In genomic region chr7:134996097-134996550, GRCh38 we compare ENCODE assay signal across 9 cellular contexts. TPM values are rescaled to one million over a fixed set of nuclear protein-coding genes. Genes with fewer than 3 reads are reported as not detected.
DNase-seq lines count a peak whose midpoint lies in the region; ATAC-seq and TF ChIP-seq lines count a peak whose summit lies in the region.
"Had no signal": no experiment of that assay in that cellular context is flagged by ENCODE, and none has a peak within 500 bp of the region (broad histone marks: within the 10 kb centered on the region; RNA-seq: fewer than 3 reads in every experiment).

No MANE protein-coding gene starts in this region.

- H4K20me1 ChIP-seq in MM.1S (ENCODE audit: insufficient read depth, low read length): no peaks in the 10 kb centered on the region

- H3K36me3 ChIP-seq in MM.1S (replicated peaks; ENCODE audit: insufficient read depth, low read length): no peaks in the 10 kb centered on the region

- H3K9me3 ChIP-seq in MM.1S (replicated peaks; ENCODE audit: insufficient read depth, low read length): no peaks in the 10 kb centered on the region

- peaks cover 43% of the 10 kb centered on the region for H3F3A ChIP-seq in MM.1S (ENCODE audit: insufficient read depth, low read length)

- DNase-seq in MM.1S: peak; percentile 93
- DNase-seq in omental fat pad (ENCODE audit: low spot score): no peak
- DNase-seq in RPMI8226: no peak
- DNase-seq in COLO829 (ENCODE audit: low spot score): no peak
- DNase-seq in nucleus accumbens (lab: John Stamatoyannopoulos, UW): no peak
- no peak for DNase-seq in NCI-H1930 (lab: John Stamatoyannopoulos, UW)

- H3K4me2 ChIP-seq in MM.1S (ENCODE audit: low read depth, low read length): peak overlapping the region; percentile 82

- peak overlapping the region; percentile 83 for H3K27ac ChIP-seq in MM.1S (ENCODE audit: low read length)

- H3K27me3 ChIP-seq in MM.1S (replicated peaks; ENCODE audit: insufficient read depth, low read length): no peaks in the 10 kb centered on the region

- H2AFZ ChIP-seq in MM.1S (ENCODE audit: low read length): no peak overlapping the region

- H3K79me2 ChIP-seq in MM.1S (ENCODE audit: low read length): no peaks in the 10 kb centered on the region

- H3K9ac ChIP-seq in MM.1S (ENCODE audit: low read length): peak overlapping the region; percentile 49

- TF ChIP-seq CTCF in MM.1S (IDR thresholded peaks at IDR 0.05; ENCODE audit: low read length) (no peak), omental fat pad (IDR thresholded peaks at IDR 0.05) (no peak)

- H3K4me1 ChIP-seq in MM.1S (ENCODE audit: low read length): peaks cover 61% of the 10 kb centered on the region

- peak; percentile 32 for ATAC-seq in GM18861 (IDR thresholded peaks at IDR 0.05; ENCODE audit: unreplicated experiment)
- ATAC-seq in GM21737 (IDR thresholded peaks at IDR 0.05; ENCODE audit: unreplicated experiment): peak; percentile 42
- peak; percentile 41 for ATAC-seq in omental fat pad (ENCODE audit: low FRiP score)

- H3K4me3 ChIP-seq in MM.1S (ENCODE audit: low read length): peak overlapping the region; percentile 3; the same call in 1 of the 2 replicates
- H3K4me3 ChIP-seq: skin epidermis had no signal

- no peaks in the 10 kb centered on the region for H3K9me2 ChIP-seq in MM.1S (replicated peaks; ENCODE audit: insufficient read depth, low read length)

RNA-seq across cellular contexts. Expression of gene AGBL3, which starts 9.8 kb away (rescaled TPM):
- 1 to 10 TPM; 1.6 to 3.2 (median 2.3) TPM for total RNA-seq in omental fat pad
